10 cellular contexts compared by ENCODE assay signal in the genomic region with DNA sequence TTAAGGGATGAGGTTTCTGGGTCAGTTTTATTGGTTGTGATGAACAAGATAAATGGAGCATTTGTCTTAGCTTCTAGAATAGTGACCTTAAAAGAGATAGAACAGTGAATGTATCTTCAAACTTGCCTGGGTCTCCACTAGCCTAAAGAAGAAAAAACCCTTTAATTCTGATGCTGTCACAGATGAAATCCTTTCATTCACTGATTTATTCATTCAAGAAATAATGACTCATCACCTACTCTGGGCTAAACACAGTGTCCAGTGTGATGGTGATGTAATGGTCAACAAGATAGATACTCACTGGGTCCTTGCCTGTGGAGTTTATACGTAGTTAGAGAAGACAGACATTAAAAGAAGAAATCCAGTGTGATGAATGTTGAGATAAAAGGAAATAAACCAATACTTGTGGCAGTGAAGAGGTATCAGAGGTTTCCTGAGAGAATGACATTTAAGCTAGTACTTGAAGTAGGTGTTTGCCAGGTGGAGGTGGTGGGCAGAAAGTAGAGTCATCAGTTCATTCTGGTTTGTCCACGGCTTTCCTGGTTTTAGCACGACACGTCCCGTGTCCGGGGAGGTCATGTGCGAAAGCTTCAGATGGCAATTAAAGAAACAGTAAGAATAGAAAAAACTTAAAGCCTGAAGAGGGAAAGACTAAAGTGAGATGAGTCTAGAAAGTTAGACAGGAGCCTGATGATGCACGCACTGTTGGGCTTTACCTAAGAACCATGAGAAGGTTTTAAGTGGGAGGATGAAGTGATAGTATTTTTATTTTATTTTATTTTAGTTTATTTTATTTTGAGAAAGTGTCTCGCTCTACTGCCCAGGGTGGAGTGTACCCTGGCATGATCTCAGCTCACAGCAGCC. TPM values are rescaled to one million over a fixed set of nuclear protein-coding genes. Genes with fewer than 3 reads are reported as not detected.
A peak's percentile ranks its signal among the peaks of the same experiment; 100 is the strongest.
DNase-seq lines count a peak whose midpoint lies in the region; ATAC-seq and TF ChIP-seq lines count a peak whose summit lies in the region.
"Had no signal": no experiment of that assay in that cellular context is flagged by ENCODE, and none has a peak within 500 bp of the region (broad histone marks: within the 10 kb centered on the region; RNA-seq: fewer than 3 reads in every experiment).

No MANE protein-coding gene starts in this region.

- H2AFZ ChIP-seq in PC-3 (ENCODE audit: low read length) = no peak overlapping the region

- POLR2A ChIA-PET in CD8-positive, alpha-beta T cell (lab: Charles Lee) = interaction anchor here (1.4 kb wide), 1 partner anchor 17 kb away, joined by 5 read pairs; no protein-coding TSS in a partner anchor
- POLR2A ChIA-PET in PC-3 (lab: Charles Lee; ENCODE audit: unreplicated experiment) = no interaction called here

- H3K27ac ChIP-seq in CD8-positive, alpha-beta T cell (ENCODE audit: low read depth, low read length) = no peak overlapping the region
- H3K27ac ChIP-seq in PC-3 (ENCODE audit: low read length) = no peak overlapping the region
- H3K27ac ChIP-seq: left ventricle myocardium inferior had no signal

- no peaks in the 10 kb centered on the region for H3K27me3 ChIP-seq in CD8-positive, alpha-beta T cell (ENCODE audit: insufficient read depth, low read length)
- H3K27me3 ChIP-seq in PC-3 (ENCODE audit: low read length) = no peaks in the 10 kb centered on the region

- H3K36me3 Mint-ChIP-seq in CD8-positive, alpha-beta T cell = peaks cover 59% of the 10 kb centered on the region
- no peaks in the 10 kb centered on the region for H3K36me3 Mint-ChIP-seq in natural killer cell

- ATAC-seq in CD8-positive, alpha-beta T cell = no peak
- ATAC-seq in PC-3 = peak; percentile 88
- ATAC-seq in natural killer cell = no peak
- no peak for ATAC-seq in left lobe of liver
- ATAC-seq: Right ventricle myocardium inferior had no signal

- no peaks in the 10 kb centered on the region for H3F3A ChIP-seq in PC-3 (ENCODE audit: low read length, unreplicated experiment)

- H3K79me2 ChIP-seq in PC-3 (ENCODE audit: low read length) = peaks cover 71% of the 10 kb centered on the region

- 0 out of 2 replicates have a peak, but pooled peaks cover 4% of the 10 kb centered on the region for H4K20me1 ChIP-seq in PC-3 (ENCODE audit: low read length)

- H3K9me3 ChIP-seq in CD8-positive, alpha-beta T cell (ENCODE audit: low read length) = peaks cover 6% of the 10 kb centered on the region
- H3K9me3 ChIP-seq in PC-3 (ENCODE audit: low read length) = no peaks in the 10 kb centered on the region; the same call in 1 of the 2 replicates

- no peak for TF ChIP-seq CTCF in CD8-positive, alpha-beta T cell (IDR thresholded peaks at IDR 0.05)
- TF ChIP-seq CTCF in PC-3 (conservative IDR thresholded peaks at IDR 0.05; ENCODE audit: low read depth, low read length) (no peak), cardiac fibroblast (IDR thresholded peaks at IDR 0.05; ENCODE audit: low read depth, low read length) (no peak), natural killer cell (IDR thresholded peaks at IDR 0.05) (no peak)

- no peak overlapping the region for H3K4me2 ChIP-seq in PC-3 (ENCODE audit: low read length)

- peak overlapping the region; percentile 69 for H3K27ac Mint-ChIP-seq in CD8-positive, alpha-beta T cell
- peak overlapping the region; percentile 52 to 66 for H3K27ac Mint-ChIP-seq in natural killer cell

- intact Hi-C loops in CD8-positive, alpha-beta T cell (cut with DNase I, micrococcal nuclease) = no loop called here
- intact Hi-C loops in PC-3 (cut with micrococcal nuclease) = loop anchor here (1.0 kb wide), 1 partner anchor 19 kb away; a partner anchor contains a TSS
- intact Hi-C loops in natural killer cell (cut with micrococcal nuclease) = no loop called here

- H3K27me3 Mint-ChIP-seq in CD8-positive, alpha-beta T cell (ENCODE audit: low read depth) = no peaks in the 10 kb centered on the region
- H3K27me3 Mint-ChIP-seq in natural killer cell (ENCODE audit: low read depth in 2 of 2) = no peaks in the 10 kb centered on the region

- H3K4me1 ChIP-seq in CD8-positive, alpha-beta T cell (ENCODE audit: insufficient read depth, low read length) = peaks cover 4% of the 10 kb centered on the region
- no peaks in the 10 kb centered on the region; the same call in 1 of the 2 replicates for H3K4me1 ChIP-seq in PC-3 (ENCODE audit: insufficient read depth, low read length)

- H3K4me3 Mint-ChIP-seq in CD8-positive, alpha-beta T cell = no peak overlapping the region
- H3K4me3 Mint-ChIP-seq in natural killer cell = no peak overlapping the region

- H3K9me3 Mint-ChIP-seq in CD8-positive, alpha-beta T cell = peaks cover 11% of the 10 kb centered on the region
- H3K9me3 Mint-ChIP-seq in natural killer cell = peaks cover 0 to 3% of the 10 kb centered on the region in 2 donors

- no peak overlapping the region for H3K4me3 ChIP-seq in CD8-positive, alpha-beta T cell (ENCODE audit: low read depth, low read length)
- H3K4me3 ChIP-seq in PC-3 (ENCODE audit: low read length) (no peak overlapping the region), cardiac fibroblast (replicated peaks in 1 of 2; ENCODE audit: low read depth in 2 of 2, low read length in 2 of 2) (no peak overlapping the region)
- H3K4me3 ChIP-seq: left ventricle myocardium inferior had no signal

- CTCF ChIA-PET in CD8-positive, alpha-beta T cell (lab: Charles Lee) = no interaction called here
- CTCF ChIA-PET in PC-3 (lab: Charles Lee) = no interaction called here

- H3K4me1 Mint-ChIP-seq in CD8-positive, alpha-beta T cell (ENCODE audit: low read depth) = peaks cover 54% of the 10 kb centered on the region
- H3K4me1 Mint-ChIP-seq in natural killer cell = peaks cover 55 to 63% of the 10 kb centered on the region in 2 donors

- BruUV-seq in PC-3 (replicated peaks; lab: Mats Ljungman, UMichigan) = no TSS peak

- H3K9ac ChIP-seq in PC-3 (ENCODE audit: low read length) = no peak overlapping the region

- no peaks in the 10 kb centered on the region for H3K36me3 ChIP-seq in CD8-positive, alpha-beta T cell (ENCODE audit: insufficient read depth, low read length)
- peaks cover 32% of the 10 kb centered on the region for H3K36me3 ChIP-seq in PC-3 (ENCODE audit: low read depth, low read length)

- no peaks in the 10 kb centered on the region for H3K9me2 ChIP-seq in PC-3 (replicated peaks; ENCODE audit: low read length)

- DNase-seq in CD8-positive, alpha-beta T cell = no peak
- DNase-seq in PC-3 (peak; percentile 50), cardiac fibroblast (ENCODE audit: low read depth in 2 of 2) (peak; percentile 56 to 87), natural killer cell (no peak), left lobe of liver (ENCODE audit: low spot score) (no peak), DMS114 treated with DMSO at 0.1 percent for 48 hours (lab: John Stamatoyannopoulos, UW; ENCODE audit: unreplicated experiment) (no peak), NK-92 (lab: John Stamatoyannopoulos, UW; ENCODE audit: unreplicated experiment) (no peak), cerebellum (ENCODE audit: low spot score) (no peak)
- DNase-seq: left ventricle myocardium inferior had no signal

RNA-seq across cellular contexts. Expression of a gene that starts 18.5 kb away (rescaled TPM):
- 10 to 100 TPM; 29.9 to 30.4 TPM for total RNA-seq in CD8-positive, alpha-beta T cell
- total RNA-seq in PC-3 (2014; rRNA removed) = 32.6 and 53.8 TPM in 2 replicates
- total RNA-seq in natural killer cell = 10 to 100 TPM; 64.5 to 68.6 (median 66.4) TPM
- 37.4 TPM for total RNA-seq in left lobe of liver
- 38.3 TPM for total RNA-seq in cerebellum

RNA-seq across cellular contexts. Expression of a gene that starts 45.9 kb away (rescaled TPM):
- 10 to 100 TPM; 12.0 to 12.2 TPM for total RNA-seq in CD8-positive, alpha-beta T cell
- total RNA-seq in PC-3 (2014; rRNA removed) (22.5 and 30.3 TPM in 2 replicates), natural killer cell (10 to 100 TPM; 23.9 to 31.8 (median 24.2) TPM), left lobe of liver (7.2 TPM), cerebellum (27.7 TPM)

RNA-seq across cellular contexts. Expression of a gene that starts 46.1 kb away (rescaled TPM):
- total RNA-seq in CD8-positive, alpha-beta T cell = under 1 TPM; 0.39 to 0.41 TPM
- total RNA-seq in PC-3 (2014; rRNA removed) (2.6 and 3.2 TPM in 2 replicates), natural killer cell (1 to 10 TPM in 2 of 3 donors, under 1 TPM in 1; 0.92 to 1.8 (median 1.1) TPM), left lobe of liver (0.43 TPM), cerebellum (8.0 TPM)

Comparison
In these comparisons a context has a peak if more than half of its experiments do, and no peak if none do; other contexts are left out.
1. DNase-seq: peak in PC-3 (single experiment) and cardiac fibroblast (2 of 2); none in CD8-positive, alpha-beta T cell (0 of 7), natural killer cell (single experiment), left lobe of liver (single experiment), DMS114 treated with DMSO at 0.1 percent for 48 hours (single experiment), NK-92 (single experiment) and cerebellum (single experiment).